8 cellular contexts compared by ENCODE assay signal in the genomic region with DNA sequence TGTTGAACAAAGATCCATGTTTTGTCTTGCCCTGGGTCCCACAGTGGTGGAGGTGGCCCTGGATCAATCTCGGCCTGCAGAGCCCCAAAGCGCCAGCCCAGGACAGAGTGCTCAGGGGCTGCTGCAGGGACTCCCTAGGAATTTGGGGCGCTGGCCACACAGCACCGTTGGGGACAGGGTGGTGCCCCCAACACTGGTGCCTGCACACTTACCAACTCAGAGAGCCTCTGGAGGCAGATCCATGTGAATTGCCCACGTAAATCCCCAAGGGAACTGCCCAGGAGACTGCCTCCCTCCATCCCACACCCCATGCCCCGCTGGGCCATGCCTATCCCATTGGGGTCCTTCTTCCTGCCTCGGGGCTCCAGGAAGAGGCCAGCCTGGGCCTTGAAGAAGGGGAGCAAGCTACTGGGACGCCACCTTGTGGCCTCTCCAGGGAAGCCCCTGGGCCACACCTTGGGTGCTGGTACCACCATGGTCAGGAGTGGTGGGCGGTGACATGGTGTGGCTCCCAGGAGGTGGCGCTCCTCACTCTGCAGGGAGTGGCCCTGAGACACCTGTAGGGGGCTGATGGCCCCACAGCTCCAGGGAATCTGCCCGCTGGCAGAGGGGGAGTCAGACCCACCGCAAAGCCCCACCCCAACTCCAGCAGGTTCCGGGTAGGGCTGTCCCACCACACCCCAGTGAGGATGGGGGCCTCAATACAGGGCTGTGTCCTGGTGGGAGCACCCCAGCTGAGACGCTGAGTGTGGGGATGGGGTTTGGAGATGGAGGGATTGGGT. TPM values are rescaled to one million over a fixed set of nuclear protein-coding genes. Genes with fewer than 3 reads are reported as not detected.
DNase-seq lines count a peak whose midpoint lies in the region; ATAC-seq and TF ChIP-seq lines count a peak whose summit lies in the region.

No MANE protein-coding gene starts in this region.

- no peaks in the 10 kb centered on the region for H3K36me3 Mint-ChIP-seq in CD8-positive, alpha-beta T cell

- no peak overlapping the region for H3K4me3 Mint-ChIP-seq in CD8-positive, alpha-beta T cell

- H3K4me1 Mint-ChIP-seq in CD8-positive, alpha-beta T cell (ENCODE audit: low read depth) = peaks cover 2% of the 10 kb centered on the region

- H3K4me1 ChIP-seq in CD8-positive, alpha-beta T cell (ENCODE audit: insufficient read depth, low read length) = peaks cover 8% of the 10 kb centered on the region

- DNase-seq in CD8-positive, alpha-beta T cell = peak; percentile 44 to 84 (median 73)
- DNase-seq in HL-60 (ENCODE audit: low read depth in 1 of 2, low spot score in 1 of 2) (peak in 1 of 2 experiments; percentile 77), RPMI7951 (ENCODE audit: low read depth) (peak; percentile 54), Right ventricle myocardium superior (peak; percentile 68), dedifferentiated amniotic fluid mesenchymal stem cell (ENCODE audit: extremely low spot score) (no peak)
- DNase-seq in activated T-helper 9 cell treated with anti-CD3 and anti-CD28 coated beads, Interleukin-2, amount 50 U/mL, for 16 hours (ENCODE audit: low read depth) = peak; percentile 58
- peak; percentile 33 to 71 for DNase-seq in stimulated activated CD4-positive, alpha-beta T cell treated with anti-CD3 and anti-CD28 coated beads, Interleukin-12 subunit alpha, Interleukin-12 subunit beta, amount 100 ng/mL, for 24 hours (ENCODE audit: low read depth in 2 of 2)

- H3K36me3 ChIP-seq in CD8-positive, alpha-beta T cell (ENCODE audit: insufficient read depth, low read length) = no peaks in the 10 kb centered on the region

- peak; percentile 82 for TF ChIP-seq CTCF in CD8-positive, alpha-beta T cell (IDR thresholded peaks at IDR 0.05)
- peak; percentile 93 for TF ChIP-seq CTCF in HL-60 (IDR thresholded peaks at IDR 0.05; ENCODE audit: insufficient read depth, low read length)

- no peaks in the 10 kb centered on the region for H3K9me3 ChIP-seq in CD8-positive, alpha-beta T cell (ENCODE audit: low read length)

- POLR2A ChIA-PET in CD8-positive, alpha-beta T cell (lab: Charles Lee) = interaction anchor here (0.7 to 1.5 kb wide), 2 partner anchors 27 to 222 kb away, joined by 4 to 7 read pairs; partner anchors contain the start of gene RNF4

- CTCF ChIA-PET in CD8-positive, alpha-beta T cell (lab: Charles Lee) = interaction anchor here (0.5 to 3.4 kb wide), 12 partner anchors 9 to 226 kb away, joined by 3 to 35 read pairs (median 4); no protein-coding TSS in a partner anchor

- H3K4me3 ChIP-seq in CD8-positive, alpha-beta T cell (ENCODE audit: low read depth, low read length) = no peak overlapping the region
- no peak overlapping the region for H3K4me3 ChIP-seq in HL-60 (replicated peaks; ENCODE audit: insufficient read depth, low read length)

- H3K9me3 Mint-ChIP-seq in CD8-positive, alpha-beta T cell = no peaks in the 10 kb centered on the region

- no peaks in the 10 kb centered on the region for H3K27me3 Mint-ChIP-seq in CD8-positive, alpha-beta T cell (ENCODE audit: low read depth)

- H3K27me3 ChIP-seq in CD8-positive, alpha-beta T cell (ENCODE audit: insufficient read depth, low read length) = no peaks in the 10 kb centered on the region
- H3K27me3 ChIP-seq in HL-60 (ENCODE audit: insufficient read depth, poor library complexity, severe bottlenecking) = no peaks in the 10 kb centered on the region

- intact Hi-C loops in CD8-positive, alpha-beta T cell (cut with DNase I, micrococcal nuclease) = loop anchor here (1.0 to 2.0 kb wide), 4 partner anchors 21 to 221 kb away; no protein-coding TSS in a partner anchor
- intact Hi-C loops in Right ventricle myocardium superior (cut with DNase I) = no loop called here

- ATAC-seq in CD8-positive, alpha-beta T cell = peak; percentile 100
- ATAC-seq in GM19324 (IDR thresholded peaks at IDR 0.05; ENCODE audit: low FRiP score, unreplicated experiment) = peak; percentile 61
- ATAC-seq in Right ventricle myocardium superior (ENCODE audit: poor library complexity) = peak; percentile 72

- no peak overlapping the region for H3K27ac Mint-ChIP-seq in CD8-positive, alpha-beta T cell

- no peak overlapping the region for H3K27ac ChIP-seq in CD8-positive, alpha-beta T cell (ENCODE audit: low read depth, low read length)
- no peak overlapping the region for H3K27ac ChIP-seq in HL-60 (replicated peaks)

RNA-seq across cellular contexts. Expression of gene CFAP99, which starts 22.8 kb away (rescaled TPM):
- under 1 TPM; 0.22 to 0.36 TPM for total RNA-seq in CD8-positive, alpha-beta T cell
- total RNA-seq in RPMI7951 (2014; rRNA removed; shearing (Covaris generic)) = 0.96 TPM in 1 of 2 replicates, not detected in the other
- total RNA-seq in Right ventricle myocardium superior = not detected

RNA-seq across cellular contexts. Expression of gene ZFYVE28, which starts 23.1 kb away (rescaled TPM):
- total RNA-seq in CD8-positive, alpha-beta T cell = 10 to 100 TPM; 16.5 to 20.2 TPM
- 4.2 and 8.0 TPM in 2 replicates for total RNA-seq in RPMI7951 (2014; rRNA removed; shearing (Covaris generic))
- total RNA-seq in Right ventricle myocardium superior = 6.7 TPM

RNA-seq across cellular contexts. Expression of gene RNF4, which starts 27.3 kb away (rescaled TPM):
- total RNA-seq in CD8-positive, alpha-beta T cell = 100 to 1,000 TPM; 130 to 134 TPM
- total RNA-seq in RPMI7951 (2014; rRNA removed; shearing (Covaris generic)) = 42.4 and 58.2 TPM in 2 replicates
- 22.3 TPM for total RNA-seq in Right ventricle myocardium superior
